ENCODE assay signal across 8 cellular contexts in genomic region chr6:13615802-13616140, GRCh38. TPM values are rescaled to one million over a fixed set of nuclear protein-coding genes. Genes with fewer than 3 reads are reported as not detected.
DNase-seq lines count a peak whose midpoint lies in the region; ATAC-seq, FAIRE-seq and TF ChIP-seq lines count a peak whose summit lies in the region.

No MANE protein-coding gene starts in this region.

- H2AFZ ChIP-seq in GM12878 (ENCODE audit: control insufficient read depth, low read depth, low read length), result peak overlapping the region; percentile 73; the same call in 1 of the 2 replicates

- peak overlapping the region; percentile 96 for H3K27ac ChIP-seq in GM12878 (ENCODE audit: control insufficient read depth, insufficient read depth)

- in situ Hi-C loops in GM12878 (cut with MboI), result no loop called here

- peaks cover 14% of the 10 kb centered on the region for H3K4me1 ChIP-seq in GM12878 (ENCODE audit: control insufficient read depth, insufficient read depth, low read length)

- FAIRE-seq in GM12878 (lab: Jason Lieb, UNC), result no peak

- ATAC-seq in GM12878, result peak; percentile 57

- no peak for TF ChIP-seq RAD21 in GM12878 (IDR thresholded peaks at IDR 0.05; ENCODE audit: insufficient read depth, low read depth, low read length)

- CTCF ChIA-PET in GM12878 (lab: Yijun Ruan, JAX), result interaction anchor here (0.6 to 4.5 kb wide), 35 partner anchors 9 to 704 kb away, joined by 3 to 41 read pairs (median 4); partner anchors contain the start of gene SIRT5

- no peak for TF ChIP-seq POLR2A in GM12878 (IDR thresholded peaks at IDR 0.05; ENCODE audit: low read depth, low read length)

- intact Hi-C loops in GM12878 (cut with micrococcal nuclease; ENCODE audit: unreplicated experiment), result loop anchor here (1.0 to 10.0 kb wide), 5 partner anchors 41 to 421 kb away; partner anchors contain the start of genes RANBP9 and SIRT5

- RAD21 ChIA-PET in GM12878 (lab: Charles Lee; ENCODE audit: unreplicated experiment), result interaction anchor here (0.8 to 3.8 kb wide), 14 partner anchors 9 to 287 kb away, joined by 3 to 22 read pairs (median 5); partner anchors contain the start of genes SIRT5 and TBC1D7

- H3K9ac ChIP-seq in GM12878 (ENCODE audit: control insufficient read depth, insufficient read depth, low read length), result peak overlapping the region; percentile 96

- peaks cover 41% of the 10 kb centered on the region for H3K79me2 ChIP-seq in GM12878 (ENCODE audit: control insufficient read depth, insufficient read depth, low read length)

- peak overlapping the region; percentile 94 for H3K4me3 ChIP-seq in GM12878

- TF ChIP-seq CTCF in GM12878 (IDR thresholded peaks at IDR 0.05 in 2 of 3, conservative IDR thresholded peaks at IDR 0.05 in 1 of 3; ENCODE audit: control insufficient read depth in 2 of 3, extremely low read depth in 1 of 3, insufficient read depth in 1 of 3, low read depth in 3 of 3, low read length in 3 of 3), result no peak

- WGBS in GM12878 (ENCODE audit: insufficient coverage, insufficient replicate concordance, low lambda C conversion rate, missing lambda C conversion rate), result under 1% methylated on average over 14 of the region's 14 CpGs

- H3K9me3 ChIP-seq in GM12878 (replicated peaks; ENCODE audit: control insufficient read depth, insufficient read depth, low read length), result no peaks in the 10 kb centered on the region

- no peaks in the 10 kb centered on the region for H3K27me3 ChIP-seq in GM12878 (replicated peaks in 1 of 2; ENCODE audit: control insufficient read depth in 2 of 2, insufficient read depth in 2 of 2, low read length in 1 of 2)

- no peak for TF ChIP-seq EP300 in GM12878 (IDR thresholded peaks at IDR 0.05; ENCODE audit: borderline replicate concordance in 1 of 2, control insufficient read depth in 1 of 2, low read depth in 2 of 2, low read length in 2 of 2)

- H4K20me1 ChIP-seq in GM12878 (ENCODE audit: control insufficient read depth, insufficient read depth), result no peaks in the 10 kb centered on the region

- no TSS peak for BruUV-seq in GM12878 (replicated peaks; lab: Mats Ljungman, UMichigan)

- peak overlapping the region; percentile 36 for H3K4me2 ChIP-seq in GM12878 (ENCODE audit: control insufficient read depth, insufficient read depth)

- POLR2A ChIA-PET in GM12878 (lab: Charles Lee), result interaction anchor here (0.6 to 2.2 kb wide), 12 partner anchors 16 to 341 kb away, joined by 3 to 12 read pairs (median 4); partner anchors contain the start of genes RANBP9 and SIRT5

- SMC1A ChIA-PET in GM12878 (lab: Charles Lee; ENCODE audit: uncharacterized antibody, unreplicated experiment), result interaction anchor here (0.6 to 2.7 kb wide), 22 partner anchors 9 to 705 kb away, joined by 3 to 14 read pairs (median 4); partner anchors contain the start of gene SIRT5

- peaks cover 4 to 26% of the 10 kb centered on the region in 2 experiments; a peak in 3 of 4 replicates for H3K36me3 ChIP-seq in GM12878 (ENCODE audit: control insufficient read depth in 2 of 2, insufficient read depth in 2 of 2, low read length in 1 of 2)

- DNase-seq in ELR (ENCODE audit: low read depth) (peak; percentile 68), HPDE6-E6E7 (ENCODE audit: extremely low spot score) (peak; percentile 19), T-helper 1 cell (peak; percentile 16 to 47 (median 24)), GM12878 (ENCODE audit: low read depth, low spot score) (no peak), iPS-NIHi7 (ENCODE audit: extremely low spot score) (peak; percentile 31), SIG-M5 treated with dmso at 0.1 percent for 504 hours (lab: John Stamatoyannopoulos, UW; ENCODE audit: unreplicated experiment) (no peak), NCI-H524 treated with DMSO at 0.1 percent for 48 hours (lab: John Stamatoyannopoulos, UW) (no peak)
- peak; percentile 17 to 41 (median 34) for DNase-seq in stimulated activated CD4-positive, alpha-beta T cell treated with anti-CD3 and anti-CD28 coated beads, Interleukin-12 subunit alpha, Interleukin-12 subunit beta, amount 100 ng/mL, for 48 hours (ENCODE audit: low read depth in 2 of 3, low spot score in 1 of 3)

TF ChIP-seq in GM12878, 131 proteins besides CTCF, POLR2A, EP300 and RAD21:
- TF ChIP-seq ZBED1 (IDR thresholded peaks at IDR 0.05; ENCODE audit: borderline replicate concordance) (no peak), PML (IDR thresholded peaks at IDR 0.05; ENCODE audit: low read length) (peak; percentile 5; the same call in 1 of the 2 replicates)

RNA-seq across cellular contexts. Expression of gene NOL7, which starts 0.6 kb away (rescaled TPM):
- total RNA-seq in GM12878 (2013; cell fraction: nucleolus; rRNA removed), result 19.6 and 24.1 TPM in 2 replicates
- 75.6 and 79.8 TPM in 2 replicates for total RNA-seq in GM12878 (2014; rRNA removed)
- total RNA-seq in GM12878 (2014; rRNA removed; fragmentation: Illumina TruSeq; extraction: Trizol), result 102 and 103 TPM in 2 replicates
- total RNA-seq in GM12878 (2021), result 80.1 and 86.2 TPM in 2 replicates
- 33.9 TPM for polyA plus RNA-seq in GM12878 (2011; ENCODE audit: low read depth)
- 34.6 and 59.2 TPM in 2 replicates for polyA plus RNA-seq in GM12878 (2011; rRNA removed)
- 26.7 and 34.1 TPM in 2 replicates for polyA plus RNA-seq in GM12878 (2011; cell fraction: cytosol; rRNA removed)
- polyA plus RNA-seq in GM12878 (2011; cell fraction: nucleus; rRNA removed), result 18.7 and 25.9 TPM in 2 replicates
- polyA plus RNA-seq in GM12878 (2012), result 56.2 and 65.5 TPM in 2 replicates
- 101 and 110 TPM in 2 replicates for polyA plus RNA-seq in GM12878 (2014; fragmentation: Illumina TruSeq; extraction: Trizol)
- polyA plus RNA-seq in GM12878 (2014; fragmentation: Nextera tagmentation; extraction: Ambion mirVana), result 10 to 100 TPM; 12.2 to 31.2 TPM
- polyA plus RNA-seq in GM12878 (2014; rRNA removed), result 86.3 and 86.9 TPM in 2 replicates
- 100 to 1,000 TPM; 218 to 222 TPM for polyA plus RNA-seq in GM12878 (2016; fragmentation: Nextera tagmentation; extraction: Ambion mirVana)
- polyA minus RNA-seq in GM12878 (2011; rRNA and poly(A)+ RNA removed), result 3.4 and 5.5 TPM in 2 replicates
- polyA minus RNA-seq in GM12878 (2011; cell fraction: cytosol; rRNA and poly(A)+ RNA removed), result 8.8 and 9.9 TPM in 2 replicates
- polyA minus RNA-seq in GM12878 (2011; cell fraction: nucleus; rRNA and poly(A)+ RNA removed), result 8.1 and 14.2 TPM in 2 replicates

RNA-seq across cellular contexts. Expression of gene SIRT5, which starts 41.4 kb away (rescaled TPM):
- total RNA-seq in GM12878 (2013; cell fraction: nucleolus; rRNA removed), result 25.4 and 26.9 TPM in 2 replicates
- total RNA-seq in GM12878 (2014; rRNA removed) (9.0 and 13.5 TPM in 2 replicates), GM12878 (2014; rRNA removed; fragmentation: Illumina TruSeq; extraction: Trizol) (8.0 and 11.5 TPM in 2 replicates), GM12878 (2021) (7.8 and 8.3 TPM in 2 replicates)
- polyA plus RNA-seq in GM12878 (2011; ENCODE audit: low read depth), result 5.4 TPM
- polyA plus RNA-seq in GM12878 (2011; rRNA removed) (12.4 and 13.0 TPM in 2 replicates), GM12878 (2014; fragmentation: Illumina TruSeq; extraction: Trizol) (8.3 and 10.4 TPM in 2 replicates), GM12878 (2014; fragmentation: Nextera tagmentation; extraction: Ambion mirVana) (1 to 10 TPM; 1.7 to 2.5 TPM), GM12878 (2014; rRNA removed) (8.5 and 9.7 TPM in 2 replicates), GM12878 (2016; fragmentation: Nextera tagmentation; extraction: Ambion mirVana) (10 to 100 TPM; 10.3 to 12.0 TPM)
- polyA plus RNA-seq in GM12878 (2011; cell fraction: cytosol; rRNA removed), result 8.6 and 9.1 TPM in 2 replicates
- polyA plus RNA-seq in GM12878 (2011; cell fraction: nucleus; rRNA removed), result 12.4 and 14.3 TPM in 2 replicates
- 7.0 and 9.8 TPM in 2 replicates for polyA plus RNA-seq in GM12878 (2012)
- polyA minus RNA-seq in GM12878 (2011; rRNA and poly(A)+ RNA removed), result 5.1 and 7.2 TPM in 2 replicates
- polyA minus RNA-seq in GM12878 (2011; cell fraction: cytosol; rRNA and poly(A)+ RNA removed), result 1.1 and 3.0 TPM in 2 replicates
- 5.8 and 10.9 TPM in 2 replicates for polyA minus RNA-seq in GM12878 (2011; cell fraction: nucleus; rRNA and poly(A)+ RNA removed)

Comparison
In these comparisons a context has a peak if more than half of its experiments do, and no peak if none do; other contexts are left out.
1. DNase-seq: peak in ELR (single experiment), HPDE6-E6E7 (single experiment), T-helper 1 cell (5 of 5), iPS-NIHi7 (single experiment) and stimulated activated CD4-positive, alpha-beta T cell treated with anti-CD3 and anti-CD28 coated beads, Interleukin-12 subunit alpha, Interleukin-12 subunit beta, amount 100 ng/mL, for 48 hours (3 of 3); none in GM12878 (single experiment), SIG-M5 treated with dmso at 0.1 percent for 504 hours (single experiment) and NCI-H524 treated with DMSO at 0.1 percent for 48 hours (single experiment).